1 cellular context compared by ENCODE assay signal in genomic region chr6:39214120-39214813, GRCh38.
TF ChIP-seq lines count a peak whose summit lies in the region.

No MANE protein-coding gene starts in this region.

TF ChIP-seq in IMR-90, 13 proteins besides CTCF, POLR2A, EP300 and RAD21:
- no peak for TF ChIP-seq SMC3 (IDR thresholded peaks at IDR 0.05; ENCODE audit: low read depth, low read length)
- no peak for TF ChIP-seq MAZ (IDR thresholded peaks at IDR 0.05; ENCODE audit: borderline replicate concordance, low read depth, low read length)
- TF ChIP-seq MAFK (IDR thresholded peaks at IDR 0.05; ENCODE audit: low read depth, low read length) = no peak
- no peak for TF ChIP-seq USF2 (IDR thresholded peaks at IDR 0.05; ENCODE audit: low read depth, low read length)
- no peak for TF ChIP-seq RFX5 (IDR thresholded peaks at IDR 0.05; ENCODE audit: low read depth, low read length)
- no peak for TF ChIP-seq CEBPB (IDR thresholded peaks at IDR 0.05; ENCODE audit: low read depth, low read length)
- no peak for TF ChIP-seq FOS (IDR thresholded peaks at IDR 0.05; ENCODE audit: low read depth, low read length)
- TF ChIP-seq CHD1 (IDR thresholded peaks at IDR 0.05; ENCODE audit: low read depth, low read length) = no peak
- no peak for TF ChIP-seq BHLHE40 (IDR thresholded peaks at IDR 0.05; ENCODE audit: low read depth, low read length)
- TF ChIP-seq RCOR1 (IDR thresholded peaks at IDR 0.05; ENCODE audit: insufficient replicate concordance, low read length) = no peak
- TF ChIP-seq ELK1 (IDR thresholded peaks at IDR 0.05; ENCODE audit: borderline replicate concordance, low read depth, low read length) = no peak
- TF ChIP-seq NFE2L2 (IDR thresholded peaks at IDR 0.05; ENCODE audit: low read depth, low read length) = no peak
- no peak for TF ChIP-seq MXI1 (IDR thresholded peaks at IDR 0.05; ENCODE audit: borderline replicate concordance, low read depth, low read length)
